ENCODE assay signal across 8 cellular contexts in genomic region chr6:5831219-5831862, GRCh38.
A peak's percentile ranks its signal among the peaks of the same experiment; 100 is the strongest.
DNase-seq lines count a peak whose midpoint lies in the region; ATAC-seq, FAIRE-seq and TF ChIP-seq lines count a peak whose summit lies in the region.
"Not testable (repeated sequence)": the region's sequence is repeated elsewhere in the genome, so short reads cannot be mapped to it uniquely, and the experiment has no call there.

No MANE protein-coding gene starts in this region.

- H3K36me3 Mint-ChIP-seq in CD4-positive, alpha-beta T cell (ENCODE audit: low read depth): not testable (repeated sequence)

- H3K4me2 ChIP-seq in SU-DHL-6 (ENCODE audit: low read depth, low read length, poor library complexity, severe bottlenecking): peak overlapping the region; percentile 20
- not testable (repeated sequence) for H3K4me2 ChIP-seq in HepG2 (ENCODE audit: low read depth, low read length)

- H3K4me3 Mint-ChIP-seq in CD4-positive, alpha-beta T cell: peak overlapping the region; percentile 32

- H3K79me2 ChIP-seq in SU-DHL-6 (ENCODE audit: insufficient read depth, low read length); HepG2 (ENCODE audit: insufficient read depth, low read length): not testable (repeated sequence)

- intact Hi-C loops in CD4-positive, alpha-beta T cell (cut with DNase I, micrococcal nuclease); HepG2 (cut with micrococcal nuclease; ENCODE audit: unreplicated experiment): not testable (repeated sequence)

- TF ChIP-seq EP300 in HepG2 (IDR thresholded peaks at IDR 0.05; ENCODE audit: low read depth in 2 of 2, low read length in 2 of 2); HepG2 (CRISPR knock-in tag; IDR thresholded peaks at IDR 0.05; ENCODE audit: borderline replicate concordance): not testable (repeated sequence)

- not testable (repeated sequence) for TF ChIP-seq POLR2A in HepG2 (IDR thresholded peaks at IDR 0.05; ENCODE audit: insufficient read depth in 1 of 2, low read depth in 2 of 2, low read length in 2 of 2)

- not testable (repeated sequence) for TF ChIP-seq CTCF in CD4-positive, alpha-beta T cell (IDR thresholded peaks at IDR 0.05); SU-DHL-6 (IDR thresholded peaks at IDR 0.05; ENCODE audit: insufficient read depth, low read length, poor library complexity, severe bottlenecking); bronchial epithelial cell (IDR thresholded peaks at IDR 0.05; ENCODE audit: insufficient read depth, low read length, severe bottlenecking); HepG2 (CRISPR knock-in tag; IDR thresholded peaks at IDR 0.05)

- H3K27me3 ChIP-seq in CD4-positive, alpha-beta T cell (ENCODE audit: control insufficient read depth, insufficient read depth, low read length); SU-DHL-6 (ENCODE audit: low read length); bronchial epithelial cell (ENCODE audit: control insufficient read depth, insufficient read depth, low read length): not testable (repeated sequence)
- peaks cover 0 to 14% of the 10 kb centered on the region in 2 experiments; a peak in 1 of 5 replicates for H3K27me3 ChIP-seq in HepG2 (ENCODE audit: control insufficient read depth in 1 of 2, insufficient read depth in 2 of 2, low read length in 2 of 2)

- peak; percentile 70 for FAIRE-seq in bronchial epithelial cell (lab: Jason Lieb, UNC)
- not testable (repeated sequence) for FAIRE-seq in HepG2 (lab: Jason Lieb, UNC)

- peak overlapping the region; percentile 21 for H3K27ac ChIP-seq in CD4-positive, alpha-beta T cell (ENCODE audit: low read depth, low read length)
- not testable (repeated sequence) for H3K27ac ChIP-seq in SU-DHL-6 (ENCODE audit: low read depth, low read length); HepG2 (ENCODE audit: extremely low read length, insufficient read depth, low read length)

- CTCF ChIA-PET in CD4-positive, alpha-beta T cell (lab: Charles Lee); HepG2 (lab: Yijun Ruan, JAX; ENCODE audit: low intra/inter-chr PET ratio, low total read pairs): not testable (repeated sequence)

- not testable (repeated sequence) for H3K4me1 ChIP-seq in HepG2 (ENCODE audit: insufficient read depth, low read length)

- H4K20me1 ChIP-seq in SU-DHL-6 (ENCODE audit: low read depth, low read length); HepG2 (ENCODE audit: insufficient read depth, low read length): not testable (repeated sequence)

- not testable (repeated sequence) for H3K9me3 ChIP-seq in CD4-positive, alpha-beta T cell (ENCODE audit: control insufficient read depth, low read length); SU-DHL-6 (ENCODE audit: insufficient read depth, low read length); HepG2 (ENCODE audit: low read length)

- not testable (repeated sequence) for BruUV-seq in HepG2 (replicated peaks; lab: Mats Ljungman, UMichigan)

- not testable (repeated sequence) for H3K27me3 Mint-ChIP-seq in CD4-positive, alpha-beta T cell

- peak; percentile 83 for ATAC-seq in CD4-positive, alpha-beta T cell (ENCODE audit: poor library complexity)
- ATAC-seq in GM19452 (IDR thresholded peaks at IDR 0.05; ENCODE audit: unreplicated experiment): peak; percentile 61
- peak; percentile 64 for ATAC-seq in HG03432 (IDR thresholded peaks at IDR 0.05; ENCODE audit: unreplicated experiment)
- ATAC-seq in HepG2: peak; percentile 24; the same call in 1 of the 3 replicates

- not testable (repeated sequence) for H3K9me3 Mint-ChIP-seq in CD4-positive, alpha-beta T cell

- not testable (repeated sequence) for TF ChIP-seq RAD21 in HepG2 (CRISPR knock-in tag; IDR thresholded peaks at IDR 0.05)

- POLR2A ChIA-PET in CD4-positive, alpha-beta T cell (lab: Charles Lee): interaction anchor here (1.3 to 1.4 kb wide), 2 partner anchors 36 to 163 kb away, joined by 3 to 4 read pairs; no protein-coding TSS in a partner anchor
- POLR2A ChIA-PET in HepG2 (lab: Yijun Ruan, JAX): not testable (repeated sequence)

- H3F3A ChIP-seq in SU-DHL-6 (ENCODE audit: insufficient read depth): not testable (repeated sequence)

- not testable (repeated sequence) for H3K36me3 ChIP-seq in SU-DHL-6 (ENCODE audit: low read length); bronchial epithelial cell (ENCODE audit: control insufficient read depth, insufficient read depth, low read length); HepG2 (replicated peaks in 1 of 2; ENCODE audit: control insufficient read depth in 1 of 2, insufficient read depth in 2 of 2, low read length in 2 of 2)

- DNase-seq in CD4-positive, alpha-beta T cell: peak; percentile 10 to 60 (median 36)
- peak; percentile 73 for DNase-seq in activated CD8-positive, alpha-beta memory T cell treated with anti-CD3 and anti-CD28 coated beads for 24 hours
- DNase-seq in bronchial epithelial cell (ENCODE audit: low read depth); HepG2 (ENCODE audit: low spot score): not testable (repeated sequence)
- peak; percentile 14 to 24 for DNase-seq in stimulated activated CD4-positive, alpha-beta T cell treated with anti-CD3 and anti-CD28 coated beads, Interleukin-4, amount 100 ng/mL, for 48 hours (ENCODE audit: low read depth in 2 of 2)

- H3K27ac Mint-ChIP-seq in CD4-positive, alpha-beta T cell: peak overlapping the region; percentile 79

- not testable (repeated sequence) for H3K4me3 ChIP-seq in SU-DHL-6 (ENCODE audit: insufficient read depth, low read length, poor library complexity, severe bottlenecking); bronchial epithelial cell (ENCODE audit: low read depth, low read length); HepG2 (replicated peaks in 1 of 3; ENCODE audit: insufficient read depth in 1 of 3, low read depth in 2 of 3, low read length in 3 of 3)

- peaks cover 51% of the 10 kb centered on the region for H3K4me1 Mint-ChIP-seq in CD4-positive, alpha-beta T cell (ENCODE audit: low read depth)

- peak overlapping the region; percentile 91 for H2AFZ ChIP-seq in SU-DHL-6 (ENCODE audit: low read depth, low read length, severe bottlenecking)
- not testable (repeated sequence) for H2AFZ ChIP-seq in HepG2 (ENCODE audit: low read length)

- 14% methylated on average over 8 of the region's 8 CpGs for WGBS in HepG2 (ENCODE audit: low lambda C conversion rate)

- H3K9me2 ChIP-seq in SU-DHL-6 (replicated peaks; ENCODE audit: insufficient read depth, low read length): not testable (repeated sequence)

- peak overlapping the region; percentile 11; the same call in 1 of the 2 replicates for H3K9ac ChIP-seq in SU-DHL-6 (ENCODE audit: low read length)
- not testable (repeated sequence) for H3K9ac ChIP-seq in HepG2 (ENCODE audit: insufficient read depth, low read depth, low read length)

- in situ Hi-C loops in HepG2 (cut with HindIII; ENCODE audit: extremely low pct_ligation_motif_present, low pct_unique_long_range_greater_than_20kb): not testable (repeated sequence)

Comparison
In these comparisons a context has a peak if more than half of its experiments do, and no peak if none do; other contexts are left out.
1. ATAC-seq: peak in every context shown above with its lines; median percentile 83 in CD4-positive, alpha-beta T cell; 64 in HG03432; 61 in GM19452; 24 in HepG2.